8 cellular contexts compared by ENCODE assay signal in the genomic region with DNA sequence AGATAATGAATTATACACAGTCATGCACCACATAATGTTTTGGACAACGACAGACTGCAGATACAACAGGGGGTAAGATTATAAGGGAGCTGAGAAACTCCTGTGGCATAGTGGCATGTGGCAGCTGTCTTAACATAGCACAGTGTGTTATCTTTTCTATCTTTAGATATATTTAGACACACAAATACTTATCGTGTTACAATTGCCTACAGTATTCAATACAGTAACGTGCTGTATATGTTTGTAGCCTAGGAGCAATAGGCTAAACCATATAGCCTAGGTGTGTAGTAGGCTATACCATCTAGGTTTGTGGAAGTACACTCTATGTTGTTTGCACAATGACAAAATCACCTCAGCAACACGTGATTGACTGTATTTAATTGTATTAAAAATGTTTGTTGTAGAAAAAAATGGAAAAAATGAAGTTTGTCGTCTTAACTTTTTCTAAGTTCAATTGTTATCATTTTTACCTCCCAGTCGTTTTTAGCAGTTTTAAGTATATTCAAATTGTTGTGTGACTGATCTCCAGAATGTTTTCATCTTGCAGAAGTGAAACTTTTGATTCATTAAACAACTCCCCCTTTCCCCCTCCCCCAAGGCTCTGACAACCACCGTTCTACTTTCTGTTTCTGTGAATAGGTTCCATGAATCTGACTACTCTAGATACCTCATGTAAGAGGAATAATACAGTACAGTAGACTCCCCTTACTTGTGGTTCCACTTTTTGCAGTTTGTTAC.
DNase-seq lines count a peak whose midpoint lies in the region; ATAC-seq and TF ChIP-seq lines count a peak whose summit lies in the region.

No MANE protein-coding gene starts in this region.

- POLR2A ChIA-PET in activated CD4-positive, alpha-beta T cell treated with anti-CD3 and anti-CD28 coated beads for 36 hours (lab: Charles Lee), result no interaction called here

- H3K27ac Mint-ChIP-seq in activated CD4-positive, alpha-beta T cell treated with anti-CD3 and anti-CD28 coated beads for 36 hours, result peak overlapping the region; percentile 53
- peak overlapping the region; percentile 23 to 27 for H3K27ac Mint-ChIP-seq in natural killer cell treated with Interleukin-12 subunit alpha and Interleukin-12 subunit beta and Interleukin-15 and Interleukin-18, amount 100 ng/mL, for 72 hours

- peaks cover 2% of the 10 kb centered on the region for H3K9me3 Mint-ChIP-seq in activated CD4-positive, alpha-beta T cell treated with anti-CD3 and anti-CD28 coated beads for 36 hours (ENCODE audit: low read depth)
- no peaks in the 10 kb centered on the region for H3K9me3 Mint-ChIP-seq in natural killer cell treated with Interleukin-12 subunit alpha and Interleukin-12 subunit beta and Interleukin-15 and Interleukin-18, amount 100 ng/mL, for 72 hours

- no peak overlapping the region for H3K27ac ChIP-seq in brain microvascular endothelial cell

- H3K36me3 Mint-ChIP-seq in activated CD4-positive, alpha-beta T cell treated with anti-CD3 and anti-CD28 coated beads for 36 hours (ENCODE audit: low read depth), result no peaks in the 10 kb centered on the region
- H3K36me3 Mint-ChIP-seq in natural killer cell treated with Interleukin-12 subunit alpha and Interleukin-12 subunit beta and Interleukin-15 and Interleukin-18, amount 100 ng/mL, for 72 hours, result no peaks in the 10 kb centered on the region

- peak; percentile 84 for ATAC-seq in GM19372 (IDR thresholded peaks at IDR 0.05; ENCODE audit: low read depth, unreplicated experiment)
- ATAC-seq in HG03139 (IDR thresholded peaks at IDR 0.05; ENCODE audit: unreplicated experiment), result peak; percentile 80
- peak; percentile 89 for ATAC-seq in activated CD4-positive, alpha-beta T cell treated with anti-CD3 and anti-CD28 coated beads for 36 hours
- peak; percentile 81 to 86 for ATAC-seq in natural killer cell treated with Interleukin-12 subunit alpha and Interleukin-12 subunit beta and Interleukin-15 and Interleukin-18, amount 100 ng/mL, for 72 hours

- H3K36me3 ChIP-seq in brain microvascular endothelial cell (replicated peaks), result no peaks in the 10 kb centered on the region

- H3K4me3 ChIP-seq in brain microvascular endothelial cell (ENCODE audit: low read depth, low read length), result no peak overlapping the region

- no peaks in the 10 kb centered on the region for H3K27me3 Mint-ChIP-seq in activated CD4-positive, alpha-beta T cell treated with anti-CD3 and anti-CD28 coated beads for 36 hours
- H3K27me3 Mint-ChIP-seq in natural killer cell treated with Interleukin-12 subunit alpha and Interleukin-12 subunit beta and Interleukin-15 and Interleukin-18, amount 100 ng/mL, for 72 hours, result no peaks in the 10 kb centered on the region

- peaks cover 47% of the 10 kb centered on the region for H3K4me1 Mint-ChIP-seq in activated CD4-positive, alpha-beta T cell treated with anti-CD3 and anti-CD28 coated beads for 36 hours
- H3K4me1 Mint-ChIP-seq in natural killer cell treated with Interleukin-12 subunit alpha and Interleukin-12 subunit beta and Interleukin-15 and Interleukin-18, amount 100 ng/mL, for 72 hours (ENCODE audit: low read depth in 2 of 2), result peaks cover 28 to 47% of the 10 kb centered on the region in 2 donors

- no peaks in the 10 kb centered on the region for H3K27me3 ChIP-seq in brain microvascular endothelial cell (replicated peaks)

- in situ Hi-C loops in brain microvascular endothelial cell (cut with HindIII; ENCODE audit: low pct_ligation_motif_present, low sequenced_read_pairs), result no loop called here

- CTCF ChIA-PET in activated CD4-positive, alpha-beta T cell treated with anti-CD3 and anti-CD28 coated beads for 36 hours (lab: Charles Lee), result interaction anchor here (0.6 kb wide), 1 partner anchor 15 kb away, joined by 4 read pairs; no protein-coding TSS in a partner anchor

- no peak for TF ChIP-seq CTCF in brain microvascular endothelial cell (IDR thresholded peaks at IDR 0.05; ENCODE audit: low read depth, low read length, missing control alignments)

- peak; percentile 84 for DNase-seq in activated CD4-positive, alpha-beta T cell treated with anti-CD3 and anti-CD28 coated beads for 36 hours
- DNase-seq in natural killer cell treated with Interleukin-12 subunit alpha and Interleukin-12 subunit beta and Interleukin-15 and Interleukin-18, amount 100 ng/mL, for 72 hours (ENCODE audit: low spot score), result peak; percentile 61
- DNase-seq in brain microvascular endothelial cell, result no peak
- DNase-seq in NCI-H1417 treated with DMSO at 0.1 percent for 48 hours (lab: John Stamatoyannopoulos, UW), result no peak
- no peak for DNase-seq in ureter (ENCODE audit: low spot score)
- DNase-seq in NCI-H446 (lab: John Stamatoyannopoulos, UW), result no peak

- H3K4me3 Mint-ChIP-seq in activated CD4-positive, alpha-beta T cell treated with anti-CD3 and anti-CD28 coated beads for 36 hours, result no peak overlapping the region
- peak overlapping the region; percentile 59 for H3K4me3 Mint-ChIP-seq in natural killer cell treated with Interleukin-12 subunit alpha and Interleukin-12 subunit beta and Interleukin-15 and Interleukin-18, amount 100 ng/mL, for 72 hours

- intact Hi-C loops in activated CD4-positive, alpha-beta T cell treated with anti-CD3 and anti-CD28 coated beads for 36 hours (cut with DNase I, micrococcal nuclease), result loop anchor here (1.0 to 10.0 kb wide), 10 partner anchors 32 to 1657 kb away; partner anchors contain the start of genes RGS2 (in 1 of the 2), RO60 (in 1 of the 2) and UCHL5 (in 1 of the 2)

Comparison
In these comparisons a context has a peak if more than half of its experiments do, and no peak if none do; other contexts are left out.
1. DNase-seq: peak in activated CD4-positive, alpha-beta T cell treated with anti-CD3 and anti-CD28 coated beads for 36 hours (single experiment) and natural killer cell treated with Interleukin-12 subunit alpha and Interleukin-12 subunit beta and Interleukin-15 and Interleukin-18, amount 100 ng/mL, for 72 hours (single experiment); none in brain microvascular endothelial cell (single experiment), NCI-H1417 treated with DMSO at 0.1 percent for 48 hours (single experiment), ureter (single experiment) and NCI-H446 (0 of 2).
2. Peak in every context shown above with its lines, with median percentiles within 50 percentile points of each other: ATAC-seq.